In the genomic region with DNA sequence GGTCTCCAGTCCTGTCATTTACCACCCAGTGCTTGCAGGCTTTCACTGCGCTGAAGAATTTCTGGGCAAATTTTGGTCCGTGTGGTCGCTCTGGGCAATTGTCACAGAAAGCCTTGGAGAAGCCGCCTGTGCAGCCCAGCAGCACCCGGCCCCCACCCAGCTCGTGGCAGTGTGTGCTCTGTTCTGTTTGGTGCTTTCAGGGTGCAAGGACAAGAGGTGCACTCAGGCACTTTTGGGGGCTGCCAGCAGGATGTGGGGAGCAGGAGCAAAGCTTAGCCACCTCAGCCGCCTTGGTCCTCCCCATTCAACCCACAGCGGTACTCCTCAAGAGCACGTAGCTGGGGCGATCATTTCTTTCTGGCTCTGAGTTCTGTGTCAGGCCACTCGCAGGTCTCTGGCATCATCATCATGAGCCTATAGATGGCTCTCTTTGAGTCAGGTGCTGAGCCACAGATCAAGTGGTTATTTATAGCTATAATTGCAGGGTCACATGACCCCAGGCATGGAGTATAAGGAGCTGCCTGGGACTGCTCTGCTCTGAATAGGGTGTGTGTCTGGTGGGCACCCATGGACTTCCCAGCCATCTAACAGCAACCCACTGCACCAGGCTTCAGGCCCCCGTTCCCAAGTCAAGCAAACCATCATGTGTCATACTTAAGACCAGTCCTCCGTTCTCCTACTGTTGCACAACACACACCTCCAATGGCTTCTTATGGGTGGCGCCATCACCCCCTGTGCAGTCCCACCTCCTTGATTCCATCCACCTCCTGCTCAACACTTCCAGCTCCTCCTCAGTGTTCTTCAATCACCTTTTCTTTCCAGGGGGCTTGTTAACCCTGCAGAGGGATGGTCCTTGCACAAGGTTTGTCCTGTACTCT, we compare ENCODE assay signal across 17 cellular contexts. TPM values are rescaled to one million over a fixed set of nuclear protein-coding genes. Genes with fewer than 3 reads are reported as not detected.
DNase-seq lines count a peak whose midpoint lies in the region; ATAC-seq and TF ChIP-seq lines count a peak whose summit lies in the region.
"Had no signal": no experiment of that assay in that cellular context is flagged by ENCODE, and none has a peak within 500 bp of the region (broad histone marks: within the 10 kb centered on the region; RNA-seq: fewer than 3 reads in every experiment).

No MANE protein-coding gene starts in this region.

- 62% methylated on average over 4 of the region's 14 CpGs; no CpG with 5 or more reads in 1 of the 2 experiments for WGBS in IMR-90 (ENCODE audit: extremely low coverage in 2 of 2, insufficient read length in 1 of 2), 2 experiments
- 89% methylated on average over 13 to 14 of the region's 14 CpGs for WGBS in body of pancreas, 2 donors
- WGBS in sigmoid colon, 2 donors, result 88 to 89% methylated on average over 14 of the region's 14 CpGs

- dilution Hi-C loops in IMR-90 (cut with HindIII; ENCODE audit: low sequenced_read_pairs, unreplicated experiment), result no loop called here

- H3K27me3 ChIP-seq in IMR-90 (ENCODE audit: control insufficient read depth, insufficient read depth, low read length), result peaks cover 10% of the 10 kb centered on the region
- no peaks in the 10 kb centered on the region for H3K27me3 ChIP-seq in body of pancreas
- H3K27me3 ChIP-seq in sigmoid colon, result no peaks in the 10 kb centered on the region
- H3K27me3 ChIP-seq: BLaER1 treated with 17β-estradiol and CSF1 and Interleukin-3, amounts not matched to agents 10 nM and 100 nM had no signal

- H3K9ac ChIP-seq in IMR-90 (ENCODE audit: low read depth, low read length), result no peak overlapping the region
- H3K9ac ChIP-seq: BLaER1 treated with 17β-estradiol and CSF1 and Interleukin-3, amounts not matched to agents 10 nM and 100 nM had no signal

- no peak overlapping the region for H2BK20ac ChIP-seq in IMR-90 (ENCODE audit: low read depth, low read length)

- CTCF ChIA-PET in activated naive CD4-positive, alpha-beta T cell treated with anti-CD3 and anti-CD28 coated beads, Interleukin-2, amount 10 ng/mL, durations not matched to agents 7 days and 5 days (lab: Charles Lee), result interaction anchor here (0.9 kb wide), 1 partner anchor 87 kb away, joined by 3 read pairs; no protein-coding TSS in a partner anchor
- CTCF ChIA-PET in IMR-90 (lab: Yijun Ruan, JAX), result interaction anchor here (1.1 kb wide), 1 partner anchor 171 kb away, joined by 10 read pairs; no protein-coding TSS in a partner anchor

- intact Hi-C loops in IMR-90 (cut with micrococcal nuclease) (no loop called here), body of pancreas (cut with DNase I) (no loop called here), sigmoid colon (cut with DNase I) (no loop called here)

- no peak overlapping the region for H3K14ac ChIP-seq in IMR-90 (replicated peaks; ENCODE audit: low read depth, low read length)

- no peak for TF ChIP-seq CTCF in IMR-90 (conservative IDR thresholded peaks at IDR 0.05; ENCODE audit: low read depth, low read length)
- TF ChIP-seq CTCF in body of pancreas (IDR thresholded peaks at IDR 0.05), result no peak
- no peak for TF ChIP-seq CTCF in sigmoid colon (IDR thresholded peaks at IDR 0.05)

- H4K91ac ChIP-seq in IMR-90 (ENCODE audit: insufficient read depth, low read depth, low read length), result no peak overlapping the region

- H3K27me3 Mint-ChIP-seq in activated naive CD4-positive, alpha-beta T cell treated with anti-CD3 and anti-CD28 coated beads, Interleukin-2, amount 10 ng/mL, durations not matched to agents 7 days and 5 days, result peaks cover 37% of the 10 kb centered on the region

- POLR2A ChIA-PET in IMR-90 (lab: Charles Lee; ENCODE audit: unreplicated experiment), result no interaction called here

- H3K4ac ChIP-seq in IMR-90 (ENCODE audit: low read depth, low read length), result no peak overlapping the region

- no peaks in the 10 kb centered on the region for H3K4me1 ChIP-seq in IMR-90 (ENCODE audit: control insufficient read depth, insufficient read depth, low read length)
- peaks cover 53% of the 10 kb centered on the region for H3K4me1 ChIP-seq in body of pancreas
- no peaks in the 10 kb centered on the region for H3K4me1 ChIP-seq in sigmoid colon

- no peak overlapping the region for H4K5ac ChIP-seq in IMR-90 (ENCODE audit: low read depth, low read length)

- no peak for TF ChIP-seq RAD21 in IMR-90 (IDR thresholded peaks at IDR 0.05; ENCODE audit: low read length)

- H3K4me3 Mint-ChIP-seq in activated naive CD4-positive, alpha-beta T cell treated with anti-CD3 and anti-CD28 coated beads, Interleukin-2, amount 10 ng/mL, durations not matched to agents 7 days and 5 days, result no peak overlapping the region
- H3K4me3 Mint-ChIP-seq: CD8-positive, alpha-beta memory T cell had no signal

- no peak overlapping the region for H3K4me2 ChIP-seq in IMR-90 (ENCODE audit: low read depth, low read length)
- H3K4me2 ChIP-seq: BLaER1 treated with 17β-estradiol and CSF1 and Interleukin-3, amounts not matched to agents 10 nM and 100 nM had no signal

- no peak for ATAC-seq in IMR-90 (ENCODE audit: low read depth)
- ATAC-seq in body of pancreas, result no peak

- no peak for TF ChIP-seq EP300 in sigmoid colon (IDR thresholded peaks at IDR 0.05)

- peak overlapping the region; percentile 30 for H3K27ac Mint-ChIP-seq in activated naive CD4-positive, alpha-beta T cell treated with anti-CD3 and anti-CD28 coated beads, Interleukin-2, amount 10 ng/mL, durations not matched to agents 7 days and 5 days

- no peak overlapping the region for H2AK9ac ChIP-seq in IMR-90 (replicated peaks; ENCODE audit: low read depth, low read length, poor library complexity)

- H2BK120ac ChIP-seq in IMR-90 (ENCODE audit: low read depth, low read length), result no peak overlapping the region

- H4K8ac ChIP-seq in IMR-90 (ENCODE audit: low read depth in 2 of 2, low read length in 2 of 2), result no peak overlapping the region

- TF ChIP-seq POLR2A in IMR-90 (IDR thresholded peaks at IDR 0.05; ENCODE audit: low read depth, low read length) (no peak), body of pancreas (IDR thresholded peaks at IDR 0.05) (no peak), sigmoid colon (IDR thresholded peaks at IDR 0.05) (no peak)

- no peaks in the 10 kb centered on the region for H4K20me1 ChIP-seq in IMR-90 (ENCODE audit: insufficient read depth, low read length)
- H4K20me1 ChIP-seq: BLaER1 treated with 17β-estradiol and CSF1 and Interleukin-3, amounts not matched to agents 10 nM and 100 nM had no signal

- no peak overlapping the region for H2BK5ac ChIP-seq in IMR-90 (ENCODE audit: low read depth, low read length, poor library complexity, severe bottlenecking)

- H3K18ac ChIP-seq in IMR-90 (ENCODE audit: low read depth, low read length), result no peak overlapping the region

- H3K36me3 ChIP-seq in IMR-90 (ENCODE audit: control insufficient read depth, insufficient read depth, low read length) (no peaks in the 10 kb centered on the region), body of pancreas (replicated peaks in 1 of 2; ENCODE audit: insufficient read depth in 1 of 2, low read depth in 2 of 2) (no peaks in the 10 kb centered on the region), sigmoid colon (no peaks in the 10 kb centered on the region)
- H3K36me3 ChIP-seq: BLaER1 treated with 17β-estradiol and CSF1 and Interleukin-3, amounts not matched to agents 10 nM and 100 nM had no signal

- in situ Hi-C loops in IMR-90 (cut with MboI; ENCODE audit: low sequenced_read_pairs), result no loop called here

- no peaks in the 10 kb centered on the region for H3K9me1 ChIP-seq in IMR-90 (ENCODE audit: insufficient read depth, low read length)

- no peak overlapping the region for H2AFZ ChIP-seq in IMR-90 (replicated peaks; ENCODE audit: low read length, poor library complexity)

- no peak for DNase-seq in activated naive CD4-positive, alpha-beta T cell treated with anti-CD3 and anti-CD28 coated beads, Interleukin-2, amount 10 ng/mL, durations not matched to agents 7 days and 5 days
- DNase-seq in activated naive CD4-positive, alpha-beta T cell (lab: John Stamatoyannopoulos, UW), result no peak
- DNase-seq in IMR-90, result no peak
- DNase-seq in body of pancreas, result peak in 1 of 4 donors; percentile 6
- DNase-seq in sigmoid colon, result peak; percentile 50
- DNase-seq in HCEC 1CT, result no peak
- DNase-seq in islet precursor cell, result no peak
- DNase-seq: CD8-positive, alpha-beta memory T cell; DMS79 treated with DMSO at 0.1 percent for 48 hours; KBM-7; NCI-H1105 treated with DMSO at 0.1 percent for 48 hours; NCI-H187; NCI-H2107; NCI-H226; NCI-H524; SIG-M5 had no signal

- H3K9me3 ChIP-seq in IMR-90 (ENCODE audit: control insufficient read depth, insufficient read depth, low read length), result no peaks in the 10 kb centered on the region
- no peaks in the 10 kb centered on the region for H3K9me3 ChIP-seq in body of pancreas
- H3K9me3 ChIP-seq in sigmoid colon, result no peaks in the 10 kb centered on the region
- H3K9me3 ChIP-seq: BLaER1 treated with 17β-estradiol and CSF1 and Interleukin-3, amounts not matched to agents 10 nM and 100 nM had no signal

- peaks cover 2% of the 10 kb centered on the region for H3K9me3 Mint-ChIP-seq in activated naive CD4-positive, alpha-beta T cell treated with anti-CD3 and anti-CD28 coated beads, Interleukin-2, amount 10 ng/mL, durations not matched to agents 7 days and 5 days
- H3K9me3 Mint-ChIP-seq: CD8-positive, alpha-beta memory T cell had no signal

- BruUV-seq in IMR-90 (replicated peaks; lab: Mats Ljungman, UMichigan), result no TSS peak

- H3K79me1 ChIP-seq in IMR-90 (ENCODE audit: low read depth in 1 of 2, low read length in 2 of 2), result no peaks in the 10 kb centered on the region

- no peaks in the 10 kb centered on the region for H3K36me3 Mint-ChIP-seq in activated naive CD4-positive, alpha-beta T cell treated with anti-CD3 and anti-CD28 coated beads, Interleukin-2, amount 10 ng/mL, durations not matched to agents 7 days and 5 days
- H3K36me3 Mint-ChIP-seq: CD8-positive, alpha-beta memory T cell had no signal

- no peak overlapping the region for H3K27ac ChIP-seq in IMR-90 (ENCODE audit: insufficient read depth, low read length)
- peak overlapping the region; percentile 52 to 86 (median 79) for H3K27ac ChIP-seq in body of pancreas
- H3K27ac ChIP-seq in sigmoid colon, result no peak overlapping the region
- H3K27ac ChIP-seq: BLaER1 treated with 17β-estradiol and CSF1 and Interleukin-3, amounts not matched to agents 10 nM and 100 nM had no signal

- H3K23ac ChIP-seq in IMR-90 (ENCODE audit: low read depth, low read length), result no peak overlapping the region

- H2AK5ac ChIP-seq in IMR-90 (ENCODE audit: low read depth, low read length), result no peak overlapping the region

- no peak overlapping the region for H2BK15ac ChIP-seq in IMR-90 (ENCODE audit: low read depth, low read length)

- H3K56ac ChIP-seq in IMR-90 (ENCODE audit: extremely low read depth, insufficient read depth, low read length), result no peak overlapping the region

- H3K4me3 ChIP-seq in IMR-90 (ENCODE audit: insufficient read depth, low read depth, low read length) (no peak overlapping the region), body of pancreas (no peak overlapping the region), sigmoid colon (no peak overlapping the region)
- H3K4me3 ChIP-seq: BLaER1 treated with 17β-estradiol and CSF1 and Interleukin-3, amounts not matched to agents 10 nM and 100 nM had no signal

- no peaks in the 10 kb centered on the region for H3K4me1 Mint-ChIP-seq in activated naive CD4-positive, alpha-beta T cell treated with anti-CD3 and anti-CD28 coated beads, Interleukin-2, amount 10 ng/mL, durations not matched to agents 7 days and 5 days

RNA-seq across cellular contexts. Expression of gene TENT5C, which starts 18.1 kb away (rescaled TPM):
- total RNA-seq in IMR-90 (2012; rRNA removed) (4.1 and 5.3 TPM in 2 replicates), body of pancreas (10 to 100 TPM; 30.0 to 39.7 TPM), sigmoid colon (1 to 10 TPM; 2.8 to 7.1 (median 5.1) TPM)
- polyA plus RNA-seq in IMR-90 (2012; rRNA removed) (1.2 and 1.5 TPM in 2 replicates), sigmoid colon (10 to 100 TPM in 1 of 3 donors, 1 to 10 TPM in 2; 4.2 to 10.3 (median 9.9) TPM)
- polyA plus RNA-seq in IMR-90 (2012; cell fraction: cytosol; rRNA removed), result 0.53 and 0.84 TPM in 2 replicates
- polyA plus RNA-seq in IMR-90 (2012; cell fraction: nucleus; rRNA removed; ENCODE audit: low replicate concordance), result 0.44 and 1.0 TPM in 2 replicates

Comparison
In these comparisons a context has a peak if more than half of its experiments do, and no peak if none do; other contexts are left out.
1. H3K27ac ChIP-seq: peak in body of pancreas (4 of 4); none in IMR-90 (single experiment) and sigmoid colon (0 of 4).